Comparison of ENCODE assay signal across 10 cellular contexts in the genomic region with DNA sequence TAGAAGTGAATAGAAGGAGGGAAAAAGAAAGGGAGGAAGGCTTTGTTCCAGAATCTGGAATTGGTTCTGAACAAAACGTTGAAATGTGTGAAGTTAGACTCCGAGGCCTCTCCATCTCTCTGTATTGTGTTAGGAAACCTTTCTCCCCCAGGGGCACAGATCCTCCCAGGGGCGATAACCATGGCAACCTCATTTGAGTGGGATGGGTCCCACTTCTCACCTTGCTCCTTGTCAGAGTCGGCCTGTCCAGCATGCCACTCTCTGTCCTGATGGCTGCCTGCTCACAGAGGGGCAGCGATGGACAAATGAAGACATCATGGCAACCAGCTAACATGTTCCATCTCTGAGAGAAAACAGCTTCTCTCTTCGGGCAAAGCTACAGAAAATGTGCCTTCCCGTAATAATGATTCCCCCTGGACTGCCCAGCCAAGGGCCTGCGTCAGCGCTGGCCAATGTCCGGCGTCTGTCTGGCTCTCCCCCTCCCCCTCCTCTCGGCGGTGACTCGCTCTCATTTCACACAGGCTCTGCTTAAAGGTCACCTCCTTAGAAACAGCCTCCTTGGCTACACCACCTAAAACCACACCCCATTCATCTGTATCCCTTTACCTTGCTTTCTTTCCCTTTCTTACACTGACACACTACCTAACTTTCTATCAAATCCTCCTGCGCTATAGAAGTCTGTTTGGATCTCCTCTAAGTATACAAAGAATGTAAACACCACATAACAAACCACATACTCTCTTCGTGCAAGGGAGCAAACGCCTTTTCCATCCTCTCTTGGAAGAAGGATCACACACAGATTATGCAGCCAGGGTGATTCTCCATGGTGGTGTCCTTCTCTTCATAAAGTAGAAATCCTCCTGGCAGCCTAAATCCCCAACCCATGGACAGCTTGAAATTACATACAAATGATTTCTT. TPM values are rescaled to one million over a fixed set of nuclear protein-coding genes. Genes with fewer than 3 reads are reported as not detected.
DNase-seq lines count a peak whose midpoint lies in the region; ATAC-seq and TF ChIP-seq lines count a peak whose summit lies in the region.
"Had no signal": no experiment of that assay in that cellular context is flagged by ENCODE, and none has a peak within 500 bp of the region (broad histone marks: within the 10 kb centered on the region; RNA-seq: fewer than 3 reads in every experiment).

No MANE protein-coding gene starts in this region.

- H3K4me1 ChIP-seq in gastrocnemius medialis, result no peaks in the 10 kb centered on the region

- POLR2A ChIA-PET in WTC11 (lab: Charles Lee), result no interaction called here

- peaks cover 9% of the 10 kb centered on the region for H3K9me3 Mint-ChIP-seq in WTC11
- H3K9me3 Mint-ChIP-seq in T-helper 2 cell treated with Interferon-gamma antibody and Interleukin-4, amounts not matched to agents 5 μg/mL and 100 μg/mL, for 36 hours, result peaks cover 10% of the 10 kb centered on the region

- no peak overlapping the region for H3K4me3 Mint-ChIP-seq in WTC11
- H3K4me3 Mint-ChIP-seq in T-helper 2 cell treated with Interferon-gamma antibody and Interleukin-4, amounts not matched to agents 5 μg/mL and 100 μg/mL, for 36 hours, result no peak overlapping the region

- H3K27ac Mint-ChIP-seq in WTC11, result no peak overlapping the region
- H3K27ac Mint-ChIP-seq in T-helper 2 cell treated with Interferon-gamma antibody and Interleukin-4, amounts not matched to agents 5 μg/mL and 100 μg/mL, for 36 hours, result no peak overlapping the region

- peaks cover 2% of the 10 kb centered on the region for H3K36me3 Mint-ChIP-seq in WTC11
- peaks cover 2% of the 10 kb centered on the region for H3K36me3 Mint-ChIP-seq in T-helper 2 cell treated with Interferon-gamma antibody and Interleukin-4, amounts not matched to agents 5 μg/mL and 100 μg/mL, for 36 hours (ENCODE audit: low read depth)

- peaks cover 17% of the 10 kb centered on the region for H3K4me1 Mint-ChIP-seq in WTC11
- peaks cover 2% of the 10 kb centered on the region for H3K4me1 Mint-ChIP-seq in T-helper 2 cell treated with Interferon-gamma antibody and Interleukin-4, amounts not matched to agents 5 μg/mL and 100 μg/mL, for 36 hours (ENCODE audit: low read depth)

- H3K27ac ChIP-seq in gastrocnemius medialis, result no peak overlapping the region
- H3K27ac ChIP-seq: epithelial cell of prostate had no signal

- H3K36me3 ChIP-seq in gastrocnemius medialis, result no peaks in the 10 kb centered on the region

- DNase-seq in G401 (ENCODE audit: low spot score) (peak; percentile 23), WTC11 (ENCODE audit: low spot score) (no peak), hepatic stellate cell (ENCODE audit: low spot score) (peak; percentile 67), gastrocnemius medialis (peak in 1 of 2 donors; percentile 20), NCI-H2196 (lab: John Stamatoyannopoulos, UW; ENCODE audit: unreplicated experiment) (no peak)
- no peak for DNase-seq in T-helper 2 cell treated with Interferon-gamma antibody and Interleukin-4, amounts not matched to agents 5 μg/mL and 100 μg/mL, for 36 hours (ENCODE audit: low spot score)
- DNase-seq: activated CD4-positive, alpha-beta T cell treated with anti-CD3 and anti-CD28 coated beads for 48 hours had no signal

- intact Hi-C loops in gastrocnemius medialis (cut with DNase I; ENCODE audit: low total_unique reads), result no loop called here

- no peak overlapping the region for H3K4me3 ChIP-seq in gastrocnemius medialis

- in situ Hi-C loops in G401 (cut with HindIII; ENCODE audit: low sequenced_read_pairs), result no loop called here
- in situ Hi-C loops in gastrocnemius medialis (cut with MboI; ENCODE audit: low sequenced_read_pairs in 4 of 4), result no loop called here

- CTCF ChIA-PET in WTC11 (lab: Charles Lee), result interaction anchor here (1.3 kb wide), 1 partner anchor 57 kb away, joined by 3 read pairs; no protein-coding TSS in a partner anchor

- TF ChIP-seq CTCF in WTC11 (IDR thresholded peaks at IDR 0.05) (no peak), gastrocnemius medialis (IDR thresholded peaks at IDR 0.05 in 4 of 5, conservative IDR thresholded peaks at IDR 0.05 in 1 of 5) (no peak)

- no peaks in the 10 kb centered on the region for H3K9me3 ChIP-seq in gastrocnemius medialis

- no peaks in the 10 kb centered on the region for H3K27me3 ChIP-seq in gastrocnemius medialis

- TF ChIP-seq POLR2A in gastrocnemius medialis (IDR thresholded peaks at IDR 0.05), result no peak

- no peaks in the 10 kb centered on the region; the same call in 1 of the 2 replicates for H3K27me3 Mint-ChIP-seq in WTC11 (ENCODE audit: low read depth)
- peaks cover 28% of the 10 kb centered on the region for H3K27me3 Mint-ChIP-seq in T-helper 2 cell treated with Interferon-gamma antibody and Interleukin-4, amounts not matched to agents 5 μg/mL and 100 μg/mL, for 36 hours (ENCODE audit: low read depth)

- ATAC-seq in WTC11, result peak; percentile 32; the same call in 1 of the 2 replicates
- ATAC-seq in gastrocnemius medialis, result peak; percentile 16 to 77
- ATAC-seq in GM18511 (IDR thresholded peaks at IDR 0.05; ENCODE audit: unreplicated experiment), result no peak
- ATAC-seq in GM18868 (IDR thresholded peaks at IDR 0.05; ENCODE audit: unreplicated experiment), result no peak

TF ChIP-seq in WTC11, 78 proteins besides CTCF, POLR2A, EP300 and RAD21 (continues in another document):
- TF ChIP-seq, protein P1, sequence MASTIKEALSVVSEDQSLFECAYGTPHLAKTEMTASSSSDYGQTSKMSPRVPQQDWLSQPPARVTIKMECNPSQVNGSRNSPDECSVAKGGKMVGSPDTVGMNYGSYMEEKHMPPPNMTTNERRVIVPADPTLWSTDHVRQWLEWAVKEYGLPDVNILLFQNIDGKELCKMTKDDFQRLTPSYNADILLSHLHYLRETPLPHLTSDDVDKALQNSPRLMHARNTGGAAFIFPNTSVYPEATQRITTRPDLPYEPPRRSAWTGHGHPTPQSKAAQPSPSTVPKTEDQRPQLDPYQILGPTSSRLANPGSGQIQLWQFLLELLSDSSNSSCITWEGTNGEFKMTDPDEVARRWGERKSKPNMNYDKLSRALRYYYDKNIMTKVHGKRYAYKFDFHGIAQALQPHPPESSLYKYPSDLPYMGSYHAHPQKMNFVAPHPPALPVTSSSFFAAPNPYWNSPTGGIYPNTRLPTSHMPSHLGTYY (CRISPR knock-in tag; IDR thresholded peaks at IDR 0.05), result no peak
- TF ChIP-seq TP53 (CRISPR knock-in tag; IDR thresholded peaks at IDR 0.05), result no peak
- TF ChIP-seq IRF2 (CRISPR knock-in tag; IDR thresholded peaks at IDR 0.05; ENCODE audit: borderline replicate concordance, low read depth), result no peak
- no peak for TF ChIP-seq ZNF416 (CRISPR knock-in tag; IDR thresholded peaks at IDR 0.05)
- TF ChIP-seq NFYB (CRISPR knock-in tag; conservative IDR thresholded peaks at IDR 0.05; ENCODE audit: low read depth), result no peak
- no peak for TF ChIP-seq TEAD1 (CRISPR knock-in tag; IDR thresholded peaks at IDR 0.05)
- TF ChIP-seq, protein P2, sequence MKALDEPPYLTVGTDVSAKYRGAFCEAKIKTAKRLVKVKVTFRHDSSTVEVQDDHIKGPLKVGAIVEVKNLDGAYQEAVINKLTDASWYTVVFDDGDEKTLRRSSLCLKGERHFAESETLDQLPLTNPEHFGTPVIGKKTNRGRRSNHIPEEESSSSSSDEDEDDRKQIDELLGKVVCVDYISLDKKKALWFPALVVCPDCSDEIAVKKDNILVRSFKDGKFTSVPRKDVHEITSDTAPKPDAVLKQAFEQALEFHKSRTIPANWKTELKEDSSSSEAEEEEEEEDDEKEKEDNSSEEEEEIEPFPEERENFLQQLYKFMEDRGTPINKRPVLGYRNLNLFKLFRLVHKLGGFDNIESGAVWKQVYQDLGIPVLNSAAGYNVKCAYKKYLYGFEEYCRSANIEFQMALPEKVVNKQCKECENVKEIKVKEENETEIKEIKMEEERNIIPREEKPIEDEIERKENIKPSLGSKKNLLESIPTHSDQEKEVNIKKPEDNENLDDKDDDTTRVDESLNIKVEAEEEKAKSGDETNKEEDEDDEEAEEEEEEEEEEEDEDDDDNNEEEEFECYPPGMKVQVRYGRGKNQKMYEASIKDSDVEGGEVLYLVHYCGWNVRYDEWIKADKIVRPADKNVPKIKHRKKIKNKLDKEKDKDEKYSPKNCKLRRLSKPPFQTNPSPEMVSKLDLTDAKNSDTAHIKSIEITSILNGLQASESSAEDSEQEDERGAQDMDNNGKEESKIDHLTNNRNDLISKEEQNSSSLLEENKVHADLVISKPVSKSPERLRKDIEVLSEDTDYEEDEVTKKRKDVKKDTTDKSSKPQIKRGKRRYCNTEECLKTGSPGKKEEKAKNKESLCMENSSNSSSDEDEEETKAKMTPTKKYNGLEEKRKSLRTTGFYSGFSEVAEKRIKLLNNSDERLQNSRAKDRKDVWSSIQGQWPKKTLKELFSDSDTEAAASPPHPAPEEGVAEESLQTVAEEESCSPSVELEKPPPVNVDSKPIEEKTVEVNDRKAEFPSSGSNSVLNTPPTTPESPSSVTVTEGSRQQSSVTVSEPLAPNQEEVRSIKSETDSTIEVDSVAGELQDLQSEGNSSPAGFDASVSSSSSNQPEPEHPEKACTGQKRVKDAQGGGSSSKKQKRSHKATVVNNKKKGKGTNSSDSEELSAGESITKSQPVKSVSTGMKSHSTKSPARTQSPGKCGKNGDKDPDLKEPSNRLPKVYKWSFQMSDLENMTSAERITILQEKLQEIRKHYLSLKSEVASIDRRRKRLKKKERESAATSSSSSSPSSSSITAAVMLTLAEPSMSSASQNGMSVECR (CRISPR knock-in tag; IDR thresholded peaks at IDR 0.05; ENCODE audit: borderline replicate concordance), result no peak
- TF ChIP-seq, protein P3, sequence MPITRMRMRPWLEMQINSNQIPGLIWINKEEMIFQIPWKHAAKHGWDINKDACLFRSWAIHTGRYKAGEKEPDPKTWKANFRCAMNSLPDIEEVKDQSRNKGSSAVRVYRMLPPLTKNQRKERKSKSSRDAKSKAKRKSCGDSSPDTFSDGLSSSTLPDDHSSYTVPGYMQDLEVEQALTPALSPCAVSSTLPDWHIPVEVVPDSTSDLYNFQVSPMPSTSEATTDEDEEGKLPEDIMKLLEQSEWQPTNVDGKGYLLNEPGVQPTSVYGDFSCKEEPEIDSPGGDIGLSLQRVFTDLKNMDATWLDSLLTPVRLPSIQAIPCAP (CRISPR knock-in tag; IDR thresholded peaks at IDR 0.05), result no peak
- no peak for TF ChIP-seq ZNF671 (CRISPR knock-in tag; IDR thresholded peaks at IDR 0.05)
- TF ChIP-seq MXD4 (CRISPR knock-in tag; IDR thresholded peaks at IDR 0.05; ENCODE audit: borderline replicate concordance), result no peak
- TF ChIP-seq HMGA2 (CRISPR knock-in tag; IDR thresholded peaks at IDR 0.05), result no peak
- no peak for TF ChIP-seq RELA (CRISPR knock-in tag; IDR thresholded peaks at IDR 0.05; ENCODE audit: borderline replicate concordance)

RNA-seq across cellular contexts. Expression of a gene that starts 32.1 kb away (rescaled TPM):
- 3.1 and 4.1 TPM in 2 replicates for total RNA-seq in G401 (2014; rRNA removed; shearing (Covaris generic))
- total RNA-seq in WTC11 (2021) (28.8 to 57.3 TPM (median 31.4 TPM) in 3 replicates), gastrocnemius medialis (1 to 10 TPM in 3 of 4 donors, under 1 TPM in 1; 0.71 to 1.8 (median 1.5) TPM)

Comparison
In these comparisons a context has a peak if more than half of its experiments do, and no peak if none do; other contexts are left out.
1. DNase-seq: peak in G401 (single experiment) and hepatic stellate cell (single experiment); none in WTC11 (single experiment), T-helper 2 cell treated with Interferon-gamma antibody and Interleukin-4, amounts not matched to agents 5 μg/mL and 100 μg/mL, for 36 hours (single experiment) and NCI-H2196 (single experiment).
2. ATAC-seq: peak in WTC11 (single experiment) and gastrocnemius medialis (2 of 2); none in GM18511 (single experiment) and GM18868 (single experiment).